ENCODE assay signal across 17 cellular contexts in the genomic region with DNA sequence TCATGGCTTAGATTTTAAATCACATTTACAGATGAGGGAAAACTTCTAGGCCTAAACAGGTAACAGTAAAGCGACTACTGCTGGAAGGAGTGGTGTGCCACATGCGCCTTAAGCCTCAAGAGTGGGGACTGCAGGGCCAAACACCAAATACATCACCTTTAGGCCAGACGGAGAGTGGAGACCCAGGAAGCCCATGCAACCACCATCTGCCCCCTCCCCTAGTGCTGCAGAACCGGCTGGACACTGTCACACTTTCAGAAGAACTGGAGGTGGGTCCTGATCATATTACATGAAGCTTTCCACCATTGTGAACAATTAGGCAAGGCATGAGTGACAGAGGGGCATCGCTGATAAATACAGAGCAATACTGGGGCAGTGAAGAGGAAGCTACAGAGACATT. TPM values are rescaled to one million over a fixed set of nuclear protein-coding genes. Genes with fewer than 3 reads are reported as not detected.
DNase-seq lines count a peak whose midpoint lies in the region; TF ChIP-seq lines count a peak whose summit lies in the region.
"Had no signal": no experiment of that assay in that cellular context is flagged by ENCODE, and none has a peak within 500 bp of the region (broad histone marks: within the 10 kb centered on the region; RNA-seq: fewer than 3 reads in every experiment).

No MANE protein-coding gene starts in this region.

- H3K27me3 ChIP-seq in breast epithelium (no peaks in the 10 kb centered on the region), mammary epithelial cell (ENCODE audit: insufficient read depth, low read length) (no peaks in the 10 kb centered on the region)
- H3K27me3 ChIP-seq: Peyer's patch had no signal

- intact Hi-C loops in MCF 10A (cut with micrococcal nuclease) = no loop called here
- intact Hi-C loops in breast epithelium (cut with DNase I; ENCODE audit: low total_unique reads) = no loop called here
- intact Hi-C loops in mammary epithelial cell (cut with micrococcal nuclease) = no loop called here

- POLR2A ChIA-PET in MCF 10A (lab: Yijun Ruan, JAX) = interaction anchor here (0.7 kb wide), 1 partner anchor 11 kb away, joined by 3 read pairs; no protein-coding TSS in a partner anchor

- H3K9me3 Mint-ChIP-seq in MCF 10A (ENCODE audit: unreplicated experiment) = no peaks in the 10 kb centered on the region
- peaks cover 8% of the 10 kb centered on the region for H3K9me3 Mint-ChIP-seq in nephron progenitor cell
- H3K9me3 Mint-ChIP-seq: CD8-positive, alpha-beta memory T cell had no signal

- H3K4me3 Mint-ChIP-seq in MCF 10A (ENCODE audit: unreplicated experiment) (no peak overlapping the region), nephron progenitor cell (no peak overlapping the region)
- H3K4me3 Mint-ChIP-seq: CD8-positive, alpha-beta memory T cell had no signal

- CTCF ChIA-PET in MCF 10A (lab: Yijun Ruan, JAX) = interaction anchor here (0.7 to 2.5 kb wide), 2 partner anchors 33 to 350 kb away, joined by 5 to 7 read pairs; no protein-coding TSS in a partner anchor
- CTCF ChIA-PET in mammary epithelial cell (lab: Charles Lee; ENCODE audit: low non-redundant PET) = no interaction called here

- TF ChIP-seq CTCF in MCF 10A (IDR thresholded peaks at IDR 0.05; ENCODE audit: unreplicated experiment) (no peak), breast epithelium (IDR thresholded peaks at IDR 0.05) (no peak), mammary epithelial cell (conservative IDR thresholded peaks at IDR 0.05 in 1 of 2, IDR thresholded peaks at IDR 0.05 in 1 of 2; ENCODE audit: extremely low read depth in 1 of 2, insufficient read depth in 1 of 2, low read depth in 1 of 2, low read length in 2 of 2) (no peak), nephron progenitor cell (IDR thresholded peaks at IDR 0.05) (no peak)

- H3K9me3 ChIP-seq in breast epithelium = no peaks in the 10 kb centered on the region
- no peaks in the 10 kb centered on the region for H3K9me3 ChIP-seq in mammary epithelial cell (replicated peaks; ENCODE audit: insufficient read depth, low read length)
- H3K9me3 ChIP-seq: Peyer's patch had no signal

- no peaks in the 10 kb centered on the region for H4K20me1 ChIP-seq in mammary epithelial cell (ENCODE audit: insufficient read depth, low read length)

- H3K36me3 ChIP-seq in breast epithelium (peaks cover 5% of the 10 kb centered on the region), mammary epithelial cell (ENCODE audit: insufficient read depth, low read length) (peaks cover 21% of the 10 kb centered on the region)

- no peak overlapping the region for H3K4me3 ChIP-seq in breast epithelium
- H3K4me3 ChIP-seq in mammary epithelial cell (replicated peaks in 1 of 3; ENCODE audit: insufficient read depth in 1 of 3, low read depth in 2 of 3, low read length in 3 of 3) = no peak overlapping the region
- H3K4me3 ChIP-seq: Peyer's patch had no signal

- dilution Hi-C loops in mammary epithelial cell (cut with HindIII; ENCODE audit: low sequenced_read_pairs) = no loop called here

- H3K4me1 ChIP-seq in breast epithelium (no peaks in the 10 kb centered on the region), mammary epithelial cell (ENCODE audit: insufficient read depth, low read length) (no peaks in the 10 kb centered on the region)
- H3K4me1 ChIP-seq: Peyer's patch had no signal

- no peaks in the 10 kb centered on the region for H3K27me3 Mint-ChIP-seq in MCF 10A (ENCODE audit: insufficient read depth, unreplicated experiment)
- no peaks in the 10 kb centered on the region for H3K27me3 Mint-ChIP-seq in nephron progenitor cell (ENCODE audit: low read depth, poor library complexity)
- H3K27me3 Mint-ChIP-seq: CD8-positive, alpha-beta memory T cell had no signal

- H3K27ac Mint-ChIP-seq in MCF 10A (ENCODE audit: low read depth, unreplicated experiment) (no peak overlapping the region), nephron progenitor cell (peak overlapping the region; percentile 69)
- H3K27ac Mint-ChIP-seq: CD8-positive, alpha-beta memory T cell had no signal

- no peaks in the 10 kb centered on the region for H3K79me2 ChIP-seq in mammary epithelial cell (ENCODE audit: insufficient read depth, low read length)

- WGBS in mammary epithelial cell (ENCODE audit: low coverage, missing lambda C conversion rate) = 81% methylated on average over 5 of the region's 5 CpGs

- no peak overlapping the region for H3K9ac ChIP-seq in mammary epithelial cell (ENCODE audit: insufficient read depth, low read length)

- no peak overlapping the region for H3K27ac ChIP-seq in breast epithelium
- H3K27ac ChIP-seq in mammary epithelial cell (ENCODE audit: insufficient read depth, low read depth, low read length) = no peak overlapping the region
- H3K27ac ChIP-seq: C4-2B, HL-60, Peyer's patch had no signal

- no peak overlapping the region for H2AFZ ChIP-seq in mammary epithelial cell (ENCODE audit: low read depth, low read length)

- BruUV-seq in MCF 10A (replicated peaks; lab: Mats Ljungman, UMichigan) (TSS peak; percentile 59), mammary epithelial cell (replicated peaks; lab: Mats Ljungman, UMichigan) (TSS peak; percentile 58)

- DNase-seq in MCF 10A (ENCODE audit: unreplicated experiment) = no peak
- DNase-seq in breast epithelium (ENCODE audit: low spot score in 2 of 2) = no peak
- DNase-seq in mammary epithelial cell = no peak
- DNase-seq in nephron progenitor cell = no peak
- DNase-seq in NCI-H524 (lab: John Stamatoyannopoulos, UW) = no peak
- DNase-seq in UCSD-AML1 (lab: John Stamatoyannopoulos, UW; ENCODE audit: unreplicated experiment) = no peak
- DNase-seq in COLO668 (lab: John Stamatoyannopoulos, UW; ENCODE audit: unreplicated experiment) = no peak
- DNase-seq: CD8-positive, alpha-beta memory T cell; KG1; NCI-H1092 treated with DMSO at 0.1 percent for 48 hours; NCI-H1436 treated with DMSO at 0.1 percent for 48 hours; NCI-H1930 had no signal

- H3K4me1 Mint-ChIP-seq in MCF 10A (ENCODE audit: insufficient read depth, unreplicated experiment) (no peaks in the 10 kb centered on the region), nephron progenitor cell (peaks cover 9% of the 10 kb centered on the region)
- H3K4me1 Mint-ChIP-seq: CD8-positive, alpha-beta memory T cell had no signal

- TF ChIP-seq POLR2A in breast epithelium (IDR thresholded peaks at IDR 0.05) = no peak

- in situ Hi-C loops in mammary epithelial cell (cut with MboI; ENCODE audit: low sequenced_read_pairs in 2 of 2) = no loop called here

- no peak overlapping the region for H3K4me2 ChIP-seq in mammary epithelial cell (ENCODE audit: insufficient read depth, low read depth, low read length)

- H3K36me3 Mint-ChIP-seq in MCF 10A (ENCODE audit: insufficient read depth, unreplicated experiment) (peaks cover 83% of the 10 kb centered on the region), nephron progenitor cell (ENCODE audit: low read depth) (peaks cover 63% of the 10 kb centered on the region)

RNA-seq across cellular contexts. Expression of a gene that starts 28.9 kb away (rescaled TPM):
- total RNA-seq in MCF 10A (2022) (0.15 and 0.35 TPM in 2 replicates), breast epithelium (10 to 100 TPM in 2 of 3 donors, 1 to 10 TPM in 1; 6.6 to 18.7 (median 14.7) TPM), mammary epithelial cell (under 1 TPM in 1 of 2 donors, not detected in 1; 0.33 TPM)
- polyA plus RNA-seq in mammary epithelial cell = 0.12 TPM
- polyA minus RNA-seq in mammary epithelial cell = not detected
- total RNA-seq: CD8-positive, alpha-beta memory T cell; HT-29; SK-MEL-5 had no signal
- polyA plus RNA-seq: CD8-positive, alpha-beta memory T cell had no signal

RNA-seq across cellular contexts. Expression of a gene that starts 36.3 kb away (rescaled TPM):
- 86.4 and 114 TPM in 2 replicates for total RNA-seq in MCF 10A (2022)
- total RNA-seq in breast epithelium = 100 to 1,000 TPM; 111 to 163 (median 117) TPM
- 100 to 1,000 TPM; 118 to 148 TPM for total RNA-seq in mammary epithelial cell
- 149 TPM for polyA plus RNA-seq in mammary epithelial cell
- polyA minus RNA-seq in mammary epithelial cell = 91.8 TPM

RNA-seq across cellular contexts. Expression of a gene that starts 46.4 kb away (rescaled TPM):
- total RNA-seq in MCF 10A (2022) (53.6 and 75.1 TPM in 2 replicates), breast epithelium (100 to 1,000 TPM in 1 of 3 donors, 10 to 100 TPM in 2; 46.9 to 140 (median 61.6) TPM), mammary epithelial cell (10 to 100 TPM; 62.5 to 67.5 TPM)
- polyA plus RNA-seq in mammary epithelial cell = 43.9 TPM
- 65.8 TPM for polyA minus RNA-seq in mammary epithelial cell
